Comparison of ENCODE assay signal across 1 cellular context in genomic region chr17:2401426-2402221, GRCh38.
TF ChIP-seq lines count a peak whose summit lies in the region.

No MANE protein-coding gene starts in this region.

TF ChIP-seq in HEK293, 187 proteins besides CTCF, POLR2A, EP300 and RAD21 (continued from another document and continues in another):
- TF ChIP-seq PRDM6 (tag by site-specific recombination; IDR thresholded peaks at IDR 0.05) (no peak), ZBTB48 (tag by site-specific recombination; IDR thresholded peaks at IDR 0.05) (peak; percentile 49), ZNF362 (tag by site-specific recombination; IDR thresholded peaks at IDR 0.05) (no peak), ZNF704 (tag by site-specific recombination; IDR thresholded peaks at IDR 0.05) (no peak), ZNF514 (tag by site-specific recombination; IDR thresholded peaks at IDR 0.05) (no peak), ZNF510 (tag by site-specific recombination; IDR thresholded peaks at IDR 0.05; ENCODE audit: insufficient replicate concordance) (no peak), ZNF596 (tag by site-specific recombination; IDR thresholded peaks at IDR 0.05) (no peak), ZNF791 (tag by site-specific recombination; IDR thresholded peaks at IDR 0.05) (no peak), ZNF654 (tag by site-specific recombination; IDR thresholded peaks at IDR 0.05; ENCODE audit: low read depth) (no peak), ZNF558 (tag by site-specific recombination; IDR thresholded peaks at IDR 0.05) (no peak), ZNF16 (tag by site-specific recombination; IDR thresholded peaks at IDR 0.05; ENCODE audit: low read depth) (no peak), INSM2 (tag by site-specific recombination; IDR thresholded peaks at IDR 0.05) (peak; percentile 69), EGR2 (tag by site-specific recombination; IDR thresholded peaks at IDR 0.05; ENCODE audit: low read depth) (peak; percentile 62), ZNF341 (tag by site-specific recombination; IDR thresholded peaks at IDR 0.05; ENCODE audit: low read depth) (peak; percentile 87), PRDM2 (tag by site-specific recombination; IDR thresholded peaks at IDR 0.05; ENCODE audit: borderline replicate concordance) (no peak), TRIM28 (IDR thresholded peaks at IDR 0.05; ENCODE audit: borderline replicate concordance, low read length) (no peak), ZNF221 (tag by site-specific recombination; IDR thresholded peaks at IDR 0.05; ENCODE audit: borderline replicate concordance) (no peak), ZNF155 (tag by site-specific recombination; IDR thresholded peaks at IDR 0.05) (no peak), ZNF266 (tag by site-specific recombination; IDR thresholded peaks at IDR 0.05; ENCODE audit: low read depth) (no peak), ZNF366 (tag by site-specific recombination; conservative IDR thresholded peaks at IDR 0.05) (peak; percentile 48; the same call in 1 of the 2 replicates), ZNF660 (tag by site-specific recombination; IDR thresholded peaks at IDR 0.05) (peak; percentile 22), YY2 (tag by site-specific recombination; IDR thresholded peaks at IDR 0.05) (peak; percentile 44; the same call in 1 of the 2 replicates), SP2 (tag by site-specific recombination; IDR thresholded peaks at IDR 0.05) (peak; percentile 81), ZNF48 (tag by site-specific recombination; IDR thresholded peaks at IDR 0.05) (no peak), ZNF423 (tag by site-specific recombination; IDR thresholded peaks at IDR 0.05) (no peak), MEIS1 (CRISPR knock-in tag; IDR thresholded peaks at IDR 0.05; ENCODE audit: borderline replicate concordance) (no peak), BCL11A (tag by site-specific recombination; IDR thresholded peaks at IDR 0.05; ENCODE audit: low read depth) (peak; percentile 68; the same call in 1 of the 2 replicates), PRDM10 (tag by site-specific recombination; IDR thresholded peaks at IDR 0.05) (peak; percentile 98), ZBTB11 (tag by site-specific recombination; conservative IDR thresholded peaks at IDR 0.05; ENCODE audit: low read depth) (0 out of 2 replicates have a peak, but pooled peaks have one; percentile 38), ZNF610 (tag by site-specific recombination; IDR thresholded peaks at IDR 0.05; ENCODE audit: borderline replicate concordance) (no peak; the same call in 1 of the 2 replicates), ZNF37A (tag by site-specific recombination; IDR thresholded peaks at IDR 0.05) (no peak), TSHZ1 (tag by site-specific recombination; IDR thresholded peaks at IDR 0.05; ENCODE audit: borderline replicate concordance) (no peak), ZNF248 (tag by site-specific recombination; IDR thresholded peaks at IDR 0.05) (no peak), IKZF3 (tag by site-specific recombination; IDR thresholded peaks at IDR 0.05) (no peak; the same call in none of the 2 replicates)
